In the genomic region with DNA sequence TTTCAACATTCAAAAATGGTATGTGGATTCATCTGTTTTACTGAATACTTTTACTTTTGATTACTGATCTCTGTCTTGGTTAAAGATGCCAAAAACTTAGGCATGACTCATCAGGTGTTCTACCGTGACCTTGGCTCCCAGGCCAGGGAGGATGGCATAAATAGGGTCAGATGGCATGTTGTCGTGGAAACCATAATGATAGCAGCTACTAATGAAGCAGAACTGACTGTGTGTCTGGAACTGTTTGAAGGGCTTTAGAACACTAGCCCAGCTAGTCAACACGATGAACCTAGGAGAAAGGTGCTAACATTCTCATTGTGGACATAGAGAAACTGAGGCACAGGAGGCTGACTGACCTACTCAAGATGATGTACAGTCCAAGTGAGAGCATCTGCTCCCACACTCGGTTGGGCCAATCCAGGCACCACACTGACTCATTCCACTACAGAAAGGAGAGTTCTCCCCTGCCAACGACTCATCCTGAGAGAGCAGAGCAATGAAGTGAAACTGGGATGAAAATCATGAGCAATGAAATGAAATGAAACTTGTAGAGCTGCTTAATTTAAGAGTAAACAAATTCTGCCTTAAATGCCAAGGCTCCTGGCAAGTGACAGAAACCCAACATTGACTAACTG, we compare ENCODE assay signal across 8 cellular contexts.
DNase-seq lines count a peak whose midpoint lies in the region; ATAC-seq and TF ChIP-seq lines count a peak whose summit lies in the region.

No MANE protein-coding gene starts in this region.

- no peak overlapping the region for H3K4me3 Mint-ChIP-seq in chondrocyte (ENCODE audit: unreplicated experiment)

- H3K4me1 ChIP-seq in BLaER1: peaks cover 70% of the 10 kb centered on the region
- no peaks in the 10 kb centered on the region for H3K4me1 ChIP-seq in osteoblast (ENCODE audit: insufficient read depth, low read length)

- peak; percentile 64 to 69 for DNase-seq in activated naive CD4-positive, alpha-beta T cell treated with anti-CD3 and anti-CD28 coated beads, Interleukin-2, amount 50 U/mL, for 72 hours (ENCODE audit: low spot score in 2 of 2)
- DNase-seq in chondrocyte (ENCODE audit: low spot score) (no peak), osteoblast (ENCODE audit: insufficient read length, low spot score, missing footprints) (no peak), ACHN (no peak), midbrain (lab: John Stamatoyannopoulos, UW) (no peak)

- no peaks in the 10 kb centered on the region for H3K36me3 ChIP-seq in BLaER1
- H3K36me3 ChIP-seq in osteoblast (ENCODE audit: insufficient read depth, low read length): no peaks in the 10 kb centered on the region

- peak overlapping the region; percentile 47; the same call in 1 of the 2 replicates for H3K27ac ChIP-seq in BLaER1
- H3K27ac ChIP-seq in osteoblast (ENCODE audit: low read depth, low read length): no peak overlapping the region

- H3K27me3 Mint-ChIP-seq in chondrocyte (ENCODE audit: low read depth): peaks cover 30% of the 10 kb centered on the region

- H3K9me3 ChIP-seq in BLaER1 (0 out of 2 replicates have a peak, but pooled peaks cover under 1% of the 10 kb centered on the region), osteoblast (ENCODE audit: low read depth, low read length) (peaks cover 4% of the 10 kb centered on the region)

- no peaks in the 10 kb centered on the region for H4K20me1 ChIP-seq in BLaER1
- no peaks in the 10 kb centered on the region for H4K20me1 ChIP-seq in osteoblast (ENCODE audit: insufficient read depth, low read length)

- TF ChIP-seq CTCF in chondrocyte (IDR thresholded peaks at IDR 0.05) (no peak), osteoblast (IDR thresholded peaks at IDR 0.05; ENCODE audit: extremely low read depth, low read depth, low read length) (no peak)

- H3K36me3 Mint-ChIP-seq in activated naive CD4-positive, alpha-beta T cell treated with anti-CD3 and anti-CD28 coated beads, Interleukin-2, amount 50 U/mL, for 72 hours: peaks cover 5 to 8% of the 10 kb centered on the region in 2 donors
- H3K36me3 Mint-ChIP-seq in chondrocyte (ENCODE audit: low read depth): no peaks in the 10 kb centered on the region

- H3K4me1 Mint-ChIP-seq in chondrocyte (ENCODE audit: low read depth): peaks cover 15% of the 10 kb centered on the region

- no peaks in the 10 kb centered on the region for H3K79me2 ChIP-seq in osteoblast (ENCODE audit: insufficient read depth, low read length)

- H3K9me3 Mint-ChIP-seq in activated naive CD4-positive, alpha-beta T cell treated with anti-CD3 and anti-CD28 coated beads, Interleukin-2, amount 50 U/mL, for 72 hours: peaks cover 11 to 18% of the 10 kb centered on the region in 2 donors
- no peaks in the 10 kb centered on the region for H3K9me3 Mint-ChIP-seq in chondrocyte (ENCODE audit: low read depth)

- in situ Hi-C loops in ACHN (cut with HindIII; ENCODE audit: low pct_ligation_motif_present, low pct_unique_long_range_greater_than_20kb, low sequenced_read_pairs): no loop called here

- H2AFZ ChIP-seq in osteoblast (ENCODE audit: low read length): no peak overlapping the region

- peak overlapping the region; percentile 44 to 70 for H3K27ac Mint-ChIP-seq in activated naive CD4-positive, alpha-beta T cell treated with anti-CD3 and anti-CD28 coated beads, Interleukin-2, amount 50 U/mL, for 72 hours
- H3K27ac Mint-ChIP-seq in chondrocyte (ENCODE audit: unreplicated experiment): no peak overlapping the region

- H3K9ac ChIP-seq in BLaER1: no peak overlapping the region

- H3K27me3 ChIP-seq in BLaER1 (no peaks in the 10 kb centered on the region), osteoblast (ENCODE audit: insufficient read depth, low read length) (no peaks in the 10 kb centered on the region)

- H3K4me2 ChIP-seq in BLaER1 (peak overlapping the region; percentile 79), osteoblast (ENCODE audit: insufficient read depth, low read length) (no peak overlapping the region)

- H3K4me3 ChIP-seq in BLaER1 (no peak overlapping the region), osteoblast (ENCODE audit: insufficient read depth, low read length) (no peak overlapping the region)

- ATAC-seq in GM19372 (IDR thresholded peaks at IDR 0.05; ENCODE audit: low read depth, unreplicated experiment) (peak; percentile 46), HG03196 (IDR thresholded peaks at IDR 0.05; ENCODE audit: unreplicated experiment) (peak; percentile 74)
- peak; percentile 92 to 94 for ATAC-seq in activated naive CD4-positive, alpha-beta T cell treated with anti-CD3 and anti-CD28 coated beads, Interleukin-2, amount 50 U/mL, for 72 hours

Comparison
In these comparisons a context has a peak if more than half of its experiments do, and no peak if none do; other contexts are left out.
1. DNase-seq: peak in activated naive CD4-positive, alpha-beta T cell treated with anti-CD3 and anti-CD28 coated beads, Interleukin-2, amount 50 U/mL, for 72 hours (2 of 2); none in chondrocyte (single experiment), osteoblast (single experiment), ACHN (single experiment) and midbrain (single experiment).
2. Peak in every context shown above with its lines, with median percentiles within 50 percentile points of each other: ATAC-seq.